ENCODE assay signal across 22 cellular contexts in genomic region chr3:124873241-124873640, GRCh38. TPM values are rescaled to one million over a fixed set of nuclear protein-coding genes. Genes with fewer than 3 reads are reported as not detected.
"Had no signal": no experiment of that assay in that cellular context is flagged by ENCODE, and none has a peak within 500 bp of the region (broad histone marks: within the 10 kb centered on the region; RNA-seq: fewer than 3 reads in every experiment).

No MANE protein-coding gene starts in this region.

- ATAC-seq: gastrocnemius medialis; heart left ventricle; naive thymus-derived CD8-positive, alpha-beta T cell; sciatic nerve; stimulated activated naive B cell treated with anti-CD40 and anti-IgM and Interleukin-4, amounts not matched to agents 10 μg/mL and 1 μg/mL and 100 μg/mL, for 72 hours had no signal

- H3K36me3 Mint-ChIP-seq: activated CD4-positive, alpha-beta memory T cell treated with anti-CD3 and anti-CD28 coated beads for 36 hours; activated naive CD8-positive, alpha-beta T cell; immature natural killer cell; naive thymus-derived CD8-positive, alpha-beta T cell; stimulated activated naive B cell treated with anti-CD40 and anti-IgM and Interleukin-4, amounts not matched to agents 10 μg/mL and 1 μg/mL and 100 μg/mL, for 72 hours had no signal

- H3K4me3 ChIP-seq: dorsolateral prefrontal cortex, gastrocnemius medialis, heart left ventricle, left ventricle myocardium inferior, spleen, tibial artery, uterus had no signal

- H3K27me3 ChIP-seq: dorsolateral prefrontal cortex, gastrocnemius medialis, heart left ventricle, tibial artery, uterus had no signal

- H3K9ac ChIP-seq: parathyroid adenoma had no signal

- H3K27ac ChIP-seq: gastrocnemius medialis, heart left ventricle, left ventricle myocardium inferior, parathyroid adenoma, spleen, uterus had no signal

- H3K9me3 ChIP-seq: gastrocnemius medialis, heart left ventricle, left ventricle myocardium inferior, spleen, tibial artery, uterus had no signal

- DNase-seq: activated B cell treated with CpG ODN at 0.5 μM for 24 hours; activated CD4-positive, alpha-beta memory T cell treated with anti-CD3 and anti-CD28 coated beads for 36 hours; activated CD4-positive, alpha-beta T cell treated with anti-CD3 and anti-CD28 coated beads for 4 hours; amygdala; central memory CD4-positive, alpha-beta T cell; dorsolateral prefrontal cortex; erythroblast; gastrocnemius medialis; heart left ventricle; immature natural killer cell; kidney glomerular epithelial cell; left ventricle myocardium inferior; naive thymus-derived CD8-positive, alpha-beta T cell; spleen; stimulated activated naive B cell treated with anti-CD40 and anti-IgM and Interleukin-4, amounts not matched to agents 10 μg/mL and 1 μg/mL and 100 μg/mL, for 72 hours; tibial artery; uterus had no signal

- H2AFZ ChIP-seq: parathyroid adenoma had no signal

- H3K4me1 ChIP-seq: parathyroid adenoma had no signal

- H3K4me1 Mint-ChIP-seq: activated B cell treated with CpG ODN at 0.5 μM for 24 hours; immature natural killer cell; naive thymus-derived CD8-positive, alpha-beta T cell; stimulated activated naive B cell treated with anti-CD40 and anti-IgM and Interleukin-4, amounts not matched to agents 10 μg/mL and 1 μg/mL and 100 μg/mL, for 72 hours had no signal

- H3K4me3 Mint-ChIP-seq: activated B cell treated with CpG ODN at 0.5 μM for 24 hours; activated CD4-positive, alpha-beta memory T cell treated with anti-CD3 and anti-CD28 coated beads for 36 hours; activated naive CD8-positive, alpha-beta T cell; brain; immature natural killer cell; naive thymus-derived CD8-positive, alpha-beta T cell; stimulated activated naive B cell treated with anti-CD40 and anti-IgM and Interleukin-4, amounts not matched to agents 10 μg/mL and 1 μg/mL and 100 μg/mL, for 72 hours had no signal

- H3K36me3 ChIP-seq: uterus had no signal

- H3K9me3 Mint-ChIP-seq: activated B cell treated with CpG ODN at 0.5 μM for 24 hours; activated CD4-positive, alpha-beta memory T cell treated with anti-CD3 and anti-CD28 coated beads for 36 hours; brain; immature natural killer cell; naive thymus-derived CD8-positive, alpha-beta T cell had no signal

- H3K27ac Mint-ChIP-seq: activated B cell treated with CpG ODN at 0.5 μM for 24 hours; activated CD4-positive, alpha-beta memory T cell treated with anti-CD3 and anti-CD28 coated beads for 36 hours; brain; immature natural killer cell; naive thymus-derived CD8-positive, alpha-beta T cell; stimulated activated naive B cell treated with anti-CD40 and anti-IgM and Interleukin-4, amounts not matched to agents 10 μg/mL and 1 μg/mL and 100 μg/mL, for 72 hours had no signal

RNA-seq across cellular contexts. Expression of gene ITGB5, which starts 13.9 kb away (rescaled TPM):
- total RNA-seq: activated B cell treated with CpG ODN at 0.5 μM for 24 hours; T-helper 2 cell treated with Interferon-gamma antibody and Interleukin-4, amounts not matched to agents 100 ng/mL and 5 ng/mL, for 36 hours had no signal
